Comparison of ENCODE assay signal across 4 cellular contexts in genomic region chr1:12903793-12904572, GRCh38. TPM values are rescaled to one million over a fixed set of nuclear protein-coding genes. Genes with fewer than 3 reads are reported as not detected.
"Had no signal": no experiment of that assay in that cellular context is flagged by ENCODE, and none has a peak within 500 bp of the region (broad histone marks: within the 10 kb centered on the region; RNA-seq: fewer than 3 reads in every experiment).

No MANE protein-coding gene starts in this region.

RNA-seq across cellular contexts. Expression of gene PRAMEF10, which starts 5.9 kb away (rescaled TPM):
- total RNA-seq: LHCN-M2, M059J, MCF 10A, NCI-H460 had no signal

RNA-seq across cellular contexts. Expression of gene PRAMEF7, which starts 12.4 kb away (rescaled TPM):
- total RNA-seq: LHCN-M2, M059J, MCF 10A, NCI-H460 had no signal

RNA-seq across cellular contexts. Expression of gene PRAMEF4, which starts 18.0 kb away (rescaled TPM):
- total RNA-seq: LHCN-M2, M059J, MCF 10A had no signal

RNA-seq across cellular contexts. Expression of gene PRAMEF6, which starts 43.4 kb away (rescaled TPM):
- total RNA-seq: LHCN-M2, M059J, MCF 10A, NCI-H460 had no signal

RNA-seq across cellular contexts. Expression of gene PRAMEF2, which starts 47.1 kb away (rescaled TPM):
- total RNA-seq: LHCN-M2, M059J, MCF 10A, NCI-H460 had no signal
